8 cellular contexts compared by ENCODE assay signal in the genomic region with DNA sequence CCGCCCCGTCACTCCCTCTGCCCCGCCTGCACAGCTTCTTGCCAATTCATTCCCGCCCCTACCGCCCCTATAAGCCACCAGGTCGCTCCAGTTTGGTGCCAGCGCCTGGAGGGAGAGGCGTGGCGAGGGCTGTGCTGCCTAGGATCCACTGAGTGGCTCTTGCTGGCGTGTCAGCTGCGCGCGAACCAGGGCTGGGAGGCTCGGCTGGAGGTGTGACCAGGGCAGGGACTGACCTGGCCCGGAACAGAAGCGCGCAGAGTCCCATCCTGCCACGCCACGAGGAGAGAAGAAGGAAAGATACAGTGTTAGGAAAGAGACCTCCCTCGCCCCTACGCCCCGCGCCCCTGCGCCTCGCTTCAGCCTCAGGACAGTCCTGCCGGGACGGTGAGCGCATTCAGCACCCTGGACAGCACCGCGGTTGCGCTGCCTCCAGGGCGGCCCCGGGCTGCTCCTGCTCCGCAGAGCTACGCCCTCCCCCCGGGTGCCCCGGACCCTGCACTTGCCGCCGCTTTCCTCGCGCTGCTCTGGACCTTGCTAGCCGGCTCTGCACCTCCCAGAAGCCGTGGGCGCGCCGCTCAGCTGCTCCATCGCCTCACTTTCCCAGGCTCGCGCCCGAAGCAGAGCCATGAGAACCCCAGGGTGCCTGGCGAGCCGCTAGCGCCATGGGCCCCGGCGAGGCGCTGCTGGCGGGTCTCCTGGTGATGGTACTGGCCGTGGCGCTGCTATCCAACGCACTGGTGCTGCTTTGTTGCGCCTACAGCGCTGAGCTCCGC. TPM values are rescaled to one million over a fixed set of nuclear protein-coding genes. Genes with fewer than 3 reads are reported as not detected.
DNase-seq lines count a peak whose midpoint lies in the region; ATAC-seq and TF ChIP-seq lines count a peak whose summit lies in the region.

A gene with protein sequence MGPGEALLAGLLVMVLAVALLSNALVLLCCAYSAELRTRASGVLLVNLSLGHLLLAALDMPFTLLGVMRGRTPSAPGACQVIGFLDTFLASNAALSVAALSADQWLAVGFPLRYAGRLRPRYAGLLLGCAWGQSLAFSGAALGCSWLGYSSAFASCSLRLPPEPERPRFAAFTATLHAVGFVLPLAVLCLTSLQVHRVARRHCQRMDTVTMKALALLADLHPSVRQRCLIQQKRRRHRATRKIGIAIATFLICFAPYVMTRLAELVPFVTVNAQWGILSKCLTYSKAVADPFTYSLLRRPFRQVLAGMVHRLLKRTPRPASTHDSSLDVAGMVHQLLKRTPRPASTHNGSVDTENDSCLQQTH (plus strand): TSS at position 72 of the 773 bp plus-strand sequence. CDS start 591 bp downstream, at position 663.

- peaks cover 55% of the 10 kb centered on the region for H3K27me3 ChIP-seq in lower lobe of right lung (ENCODE audit: low read depth)
- H3K27me3 ChIP-seq in upper lobe of right lung: peaks cover 65% of the 10 kb centered on the region

- peak; percentile 63 for DNase-seq in EH (ENCODE audit: low read depth)
- DNase-seq in NCI-H460 (ENCODE audit: extremely low read depth, low read depth): peak; percentile 18
- peak; percentile 55 for DNase-seq in choroid plexus epithelial cell (ENCODE audit: low read depth)
- DNase-seq in lower lobe of right lung: peak; percentile 66
- peak; percentile 81 for DNase-seq in upper lobe of right lung
- no peak for DNase-seq in stimulated activated naive CD4-positive, alpha-beta T cell treated with Interleukin-2 at 50 U/mL for 16 hours (lab: John Stamatoyannopoulos, UW)

- TF ChIP-seq CTCF in choroid plexus epithelial cell (conservative IDR thresholded peaks at IDR 0.05; ENCODE audit: low read depth, low read length) (no peak), lower lobe of right lung (IDR thresholded peaks at IDR 0.05) (no peak), upper lobe of right lung (IDR thresholded peaks at IDR 0.05) (no peak)

- H3K9me3 ChIP-seq in lower lobe of right lung (no peaks in the 10 kb centered on the region), upper lobe of right lung (no peaks in the 10 kb centered on the region)

- intact Hi-C loops in lower lobe of right lung (cut with DNase I) (no loop called here), upper lobe of right lung (cut with DNase I) (no loop called here)

- H3K36me3 ChIP-seq in lower lobe of right lung: no peaks in the 10 kb centered on the region
- H3K36me3 ChIP-seq in upper lobe of right lung: no peaks in the 10 kb centered on the region

- peak; percentile 81 to 83 for ATAC-seq in lower lobe of right lung
- ATAC-seq in upper lobe of right lung: peak; percentile 83
- ATAC-seq in HG02571 (IDR thresholded peaks at IDR 0.05; ENCODE audit: unreplicated experiment): no peak
- ATAC-seq in GM21390 (IDR thresholded peaks at IDR 0.05; ENCODE audit: unreplicated experiment): no peak

- H3K4me1 ChIP-seq in lower lobe of right lung (no peaks in the 10 kb centered on the region), upper lobe of right lung (no peaks in the 10 kb centered on the region)

- H3K4me3 ChIP-seq in choroid plexus epithelial cell (ENCODE audit: low read depth, low read length): no peak within 1 kb of the TSS
- no peak within 1 kb of the TSS for H3K4me3 ChIP-seq in lower lobe of right lung
- no peak within 1 kb of the TSS for H3K4me3 ChIP-seq in upper lobe of right lung

- H3K27ac ChIP-seq in lower lobe of right lung (no peak within 1 kb of the TSS), upper lobe of right lung (no peak within 1 kb of the TSS)

RNA-seq across cellular contexts. Expression of the gene that starts here (rescaled TPM):
- total RNA-seq in NCI-H460 (2014; rRNA removed; shearing (Covaris generic)): not detected in 2 replicates
- not detected in 2 replicates for polyA plus RNA-seq in NCI-H460 (2014; cell fraction: nucleus; rRNA removed)
- total RNA-seq in lower lobe of right lung: 0.21 TPM
- total RNA-seq in upper lobe of right lung: 0.23 TPM

Comparison
In these comparisons a context has a peak if more than half of its experiments do, and no peak if none do; other contexts are left out.
1. Peak in DNase-seq in NCI-H460; RNA of the gene not detected or under 1 TPM.
2. Peak in DNase-seq and ATAC-seq in lower lobe of right lung; RNA of the gene not detected or under 1 TPM.
3. Peak in DNase-seq and ATAC-seq in upper lobe of right lung; RNA of the gene not detected or under 1 TPM.